ENCODE assay signal across 8 cellular contexts in genomic region chr1:26694597-26695416, GRCh38.
A peak's percentile ranks its signal among the peaks of the same experiment; 100 is the strongest.
DNase-seq lines count a peak whose midpoint lies in the region; ATAC-seq and TF ChIP-seq lines count a peak whose summit lies in the region.

No MANE protein-coding gene starts in this region.

- peaks cover 0 to 3% of the 10 kb centered on the region in 2 donors for H3K27me3 ChIP-seq in tibial artery

- POLR2A ChIA-PET in HEK293T (lab: Yijun Ruan, JAX): interaction anchor here (5.1 kb wide), 1 partner anchor 92 kb away, joined by 100 read pairs; the partner anchor contains the start of gene PIGV

- H3K4me1 Mint-ChIP-seq in stimulated activated naive CD8-positive, alpha-beta T cell treated with anti-CD3 and anti-CD28 coated beads, Interleukin-15, Interleukin-2, amounts not matched to agents 100 ng/mL and 50 ng/mL, for 24 hours (ENCODE audit: low read depth): peaks cover 32% of the 10 kb centered on the region
- peaks cover 28% of the 10 kb centered on the region for H3K4me1 Mint-ChIP-seq in activated naive CD8-positive, alpha-beta T cell (ENCODE audit: low read depth)

- peak overlapping the region; percentile 94 to 96 for H3K4me3 ChIP-seq in tibial artery

- no peak for TF ChIP-seq CTCF in tibial artery (IDR thresholded peaks at IDR 0.05)

- intact Hi-C loops in tibial artery (cut with DNase I; ENCODE audit: low total_unique reads): no loop called here

- H3K36me3 Mint-ChIP-seq in stimulated activated naive CD8-positive, alpha-beta T cell treated with anti-CD3 and anti-CD28 coated beads, Interleukin-15, Interleukin-2, amounts not matched to agents 100 ng/mL and 50 ng/mL, for 24 hours (ENCODE audit: low read depth): peaks cover under 1% of the 10 kb centered on the region
- H3K36me3 Mint-ChIP-seq in activated naive CD8-positive, alpha-beta T cell: no peaks in the 10 kb centered on the region

- H3K27ac Mint-ChIP-seq in stimulated activated naive CD8-positive, alpha-beta T cell treated with anti-CD3 and anti-CD28 coated beads, Interleukin-15, Interleukin-2, amounts not matched to agents 100 ng/mL and 50 ng/mL, for 24 hours: peak overlapping the region; percentile 90
- peak overlapping the region; percentile 95 for H3K27ac Mint-ChIP-seq in activated naive CD8-positive, alpha-beta T cell

- no peaks in the 10 kb centered on the region for H3K27me3 Mint-ChIP-seq in stimulated activated naive CD8-positive, alpha-beta T cell treated with anti-CD3 and anti-CD28 coated beads, Interleukin-15, Interleukin-2, amounts not matched to agents 100 ng/mL and 50 ng/mL, for 24 hours
- no peaks in the 10 kb centered on the region for H3K27me3 Mint-ChIP-seq in activated naive CD8-positive, alpha-beta T cell

- H3K4me3 Mint-ChIP-seq in stimulated activated naive CD8-positive, alpha-beta T cell treated with anti-CD3 and anti-CD28 coated beads, Interleukin-15, Interleukin-2, amounts not matched to agents 100 ng/mL and 50 ng/mL, for 24 hours: peak overlapping the region; percentile 89
- H3K4me3 Mint-ChIP-seq in activated naive CD8-positive, alpha-beta T cell: peak overlapping the region; percentile 88

- H3K4me1 ChIP-seq in tibial artery: peaks cover 3 to 43% (median 35%) of the 10 kb centered on the region in 4 donors

- no peaks in the 10 kb centered on the region for H3K36me3 ChIP-seq in tibial artery

- CTCF ChIA-PET in HEK293T (lab: Yijun Ruan, JAX): interaction anchor here (0.6 kb wide), 1 partner anchor 64 kb away, joined by 6 read pairs; no protein-coding TSS in a partner anchor

- no peaks in the 10 kb centered on the region for H3K9me3 ChIP-seq in tibial artery

- no peak for ATAC-seq in stimulated activated naive CD8-positive, alpha-beta T cell treated with anti-CD3 and anti-CD28 coated beads, Interleukin-15, Interleukin-2, amounts not matched to agents 100 U/mL and 50 U/mL, for 24 hours
- ATAC-seq in HG03565 (IDR thresholded peaks at IDR 0.05; ENCODE audit: unreplicated experiment): no peak

- peak overlapping the region; percentile 96 to 97 for H3K27ac ChIP-seq in tibial artery

- no peak for DNase-seq in stimulated activated naive CD8-positive, alpha-beta T cell treated with anti-CD3 and anti-CD28 coated beads, Interleukin-15, Interleukin-2, amounts not matched to agents 100 U/mL and 50 U/mL, for 24 hours
- DNase-seq in left kidney (ENCODE audit: low read depth, low spot score) (peak; percentile 18), tibial artery (no peak), HEK293T (ENCODE audit: extremely low spot score) (no peak)
- no peak for DNase-seq in activated CD8-positive, alpha-beta memory T cell treated with anti-CD3 and anti-CD28 coated beads, Interleukin-2, amount 50 U/mL, for 48 hours

- H3K9me3 Mint-ChIP-seq in stimulated activated naive CD8-positive, alpha-beta T cell treated with anti-CD3 and anti-CD28 coated beads, Interleukin-15, Interleukin-2, amounts not matched to agents 100 ng/mL and 50 ng/mL, for 24 hours: no peaks in the 10 kb centered on the region
- no peaks in the 10 kb centered on the region for H3K9me3 Mint-ChIP-seq in activated naive CD8-positive, alpha-beta T cell (ENCODE audit: low read depth)

TF ChIP-seq in HEK293T, 16 proteins besides CTCF, POLR2A, EP300 and RAD21:
- TF ChIP-seq NFRKB (IDR thresholded peaks at IDR 0.05) (no peak), SUZ12 (IDR thresholded peaks at IDR 0.05) (no peak), ZNF384 (IDR thresholded peaks at IDR 0.05) (no peak), LEF1 (IDR thresholded peaks at IDR 0.05; ENCODE audit: borderline replicate concordance) (no peak), FOXK2 (IDR thresholded peaks at IDR 0.05) (no peak), ELF4 (IDR thresholded peaks at IDR 0.05) (no peak), FOXM1 (IDR thresholded peaks at IDR 0.05; ENCODE audit: borderline replicate concordance) (no peak), ARNT (IDR thresholded peaks at IDR 0.05) (no peak)
